Comparison of ENCODE assay signal across 8 cellular contexts in the genomic region with DNA sequence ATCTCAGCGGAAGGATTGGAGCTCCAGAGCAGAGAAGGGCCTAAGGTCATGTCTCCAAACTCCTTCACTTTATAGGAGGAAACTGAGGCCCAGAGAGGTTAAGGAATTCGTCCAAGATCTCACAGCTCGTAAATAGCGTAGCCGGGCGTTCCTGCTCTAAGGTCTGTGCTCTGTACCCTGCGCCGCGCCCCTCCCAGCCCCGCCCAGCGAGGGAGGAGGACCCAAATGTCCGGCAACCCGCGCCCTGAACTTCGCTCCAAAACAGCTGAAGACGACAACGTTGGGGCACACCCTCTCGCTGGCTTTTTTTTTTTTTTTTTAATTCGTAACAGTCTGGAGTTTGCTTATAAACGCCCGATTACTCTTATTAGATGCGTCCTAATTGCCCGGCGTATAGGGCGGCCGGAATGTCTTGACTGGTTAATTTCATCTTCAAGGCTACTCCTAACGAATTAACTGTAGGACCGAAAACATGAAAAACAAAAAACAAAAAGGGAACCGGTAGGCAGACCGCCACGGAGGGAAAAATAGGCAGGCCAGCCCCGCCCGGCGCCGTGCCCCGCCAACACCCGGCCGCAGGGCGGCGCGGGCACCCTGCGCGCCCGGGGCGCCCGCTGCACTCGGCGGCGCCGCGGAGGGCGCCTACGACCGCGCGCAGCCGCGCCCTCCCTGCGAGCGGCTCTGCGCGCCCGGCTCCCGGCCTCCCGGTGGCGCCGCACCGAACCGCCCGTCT. TPM values are rescaled to one million over a fixed set of nuclear protein-coding genes. Genes with fewer than 3 reads are reported as not detected.
DNase-seq lines count a peak whose midpoint lies in the region; ATAC-seq and TF ChIP-seq lines count a peak whose summit lies in the region.

No MANE protein-coding gene starts in this region.

- peaks cover 10% of the 10 kb centered on the region for H3K27me3 Mint-ChIP-seq in activated naive CD4-positive, alpha-beta T cell treated with anti-CD3 and anti-CD28 coated beads, Interleukin-2, amount 10 ng/mL, durations not matched to agents 7 days and 5 days
- no peaks in the 10 kb centered on the region for H3K27me3 Mint-ChIP-seq in osteocyte (ENCODE audit: unreplicated experiment)

- peak overlapping the region; percentile 51 to 69 for H3K4me3 ChIP-seq in DND-41 (ENCODE audit: low read depth in 1 of 2, low read length in 2 of 2)
- peak overlapping the region; percentile 89 to 93 for H3K4me3 ChIP-seq in vagina

- no peaks in the 10 kb centered on the region for H3K36me3 ChIP-seq in DND-41 (ENCODE audit: insufficient read depth, low read length)
- peaks cover 0 to 12% of the 10 kb centered on the region in 2 donors for H3K36me3 ChIP-seq in vagina

- DNase-seq in DND-41 = peak; percentile 67
- DNase-seq in HuH-7.5 (ENCODE audit: low spot score) = peak; percentile 58
- DNase-seq in SHP77 treated with DMSO at 0.1 percent for 48 hours (lab: John Stamatoyannopoulos, UW) = peak; percentile 41
- DNase-seq in activated naive CD4-positive, alpha-beta T cell treated with anti-CD3 and anti-CD28 coated beads, Interleukin-2, amount 10 ng/mL, durations not matched to agents 7 days and 5 days = peak; percentile 84
- DNase-seq in globus pallidus (ENCODE audit: low spot score) = peak; percentile 30
- no peak for DNase-seq in osteocyte (ENCODE audit: extremely low spot score, unreplicated experiment)
- DNase-seq in vagina (ENCODE audit: extremely low spot score in 2 of 2) = no peak

- peak overlapping the region; percentile 81 for H2AFZ ChIP-seq in DND-41 (ENCODE audit: low read depth, low read length)

- CTCF ChIA-PET in activated naive CD4-positive, alpha-beta T cell treated with anti-CD3 and anti-CD28 coated beads, Interleukin-2, amount 10 ng/mL, durations not matched to agents 7 days and 5 days (lab: Charles Lee) = interaction anchor here (0.5 to 2.3 kb wide), 13 partner anchors 9 to 1066 kb away, joined by 3 to 6 read pairs (median 3); no protein-coding TSS in a partner anchor

- H3K4me1 ChIP-seq in DND-41 (ENCODE audit: insufficient read depth, low read length) (peaks cover 48% of the 10 kb centered on the region), vagina (peaks cover 14% of the 10 kb centered on the region)

- ATAC-seq in DND-41 (ENCODE audit: insufficient read depth, low read depth) (peak; percentile 24), GM21619 (IDR thresholded peaks at IDR 0.05; ENCODE audit: unreplicated experiment) (peak; percentile 20)

- H3K9ac ChIP-seq in DND-41 (ENCODE audit: low read depth, low read length) = peak overlapping the region; percentile 84

- H3K4me3 Mint-ChIP-seq in activated naive CD4-positive, alpha-beta T cell treated with anti-CD3 and anti-CD28 coated beads, Interleukin-2, amount 10 ng/mL, durations not matched to agents 7 days and 5 days = peak overlapping the region; percentile 82
- H3K4me3 Mint-ChIP-seq in osteocyte (ENCODE audit: unreplicated experiment) = peak overlapping the region; percentile 81

- H3K27me3 ChIP-seq in DND-41 (ENCODE audit: insufficient read depth, low read length, poor library complexity) = peaks cover 10% of the 10 kb centered on the region
- H3K27me3 ChIP-seq in vagina = no peaks in the 10 kb centered on the region

- intact Hi-C loops in vagina (cut with DNase I) = loop anchor here (1.0 to 5.0 kb wide), 4 partner anchors 49 to 684 kb away; no protein-coding TSS in a partner anchor

- peak in 1 of 2 donors; percentile 44 for TF ChIP-seq POLR2A in vagina (IDR thresholded peaks at IDR 0.05)

- H3K9me3 Mint-ChIP-seq in activated naive CD4-positive, alpha-beta T cell treated with anti-CD3 and anti-CD28 coated beads, Interleukin-2, amount 10 ng/mL, durations not matched to agents 7 days and 5 days = no peaks in the 10 kb centered on the region
- H3K9me3 Mint-ChIP-seq in osteocyte (ENCODE audit: unreplicated experiment) = no peaks in the 10 kb centered on the region

- peaks cover 3% of the 10 kb centered on the region; the same call in 1 of the 2 replicates for H3K79me2 ChIP-seq in DND-41 (ENCODE audit: insufficient read depth, low read length)

- peak overlapping the region; percentile 97 for H3K27ac Mint-ChIP-seq in activated naive CD4-positive, alpha-beta T cell treated with anti-CD3 and anti-CD28 coated beads, Interleukin-2, amount 10 ng/mL, durations not matched to agents 7 days and 5 days
- peak overlapping the region; percentile 96 for H3K27ac Mint-ChIP-seq in osteocyte (ENCODE audit: unreplicated experiment)

- H3K36me3 Mint-ChIP-seq in activated naive CD4-positive, alpha-beta T cell treated with anti-CD3 and anti-CD28 coated beads, Interleukin-2, amount 10 ng/mL, durations not matched to agents 7 days and 5 days = peaks cover 8% of the 10 kb centered on the region
- H3K36me3 Mint-ChIP-seq in osteocyte (ENCODE audit: unreplicated experiment) = peaks cover 1% of the 10 kb centered on the region

- H3K4me2 ChIP-seq in DND-41 (ENCODE audit: insufficient read depth, low read length) = peak overlapping the region; percentile 96

- H3K27ac ChIP-seq in DND-41 (ENCODE audit: low read length) (peak overlapping the region; percentile 74), vagina (peak overlapping the region; percentile 100)

- no peaks in the 10 kb centered on the region for H3K9me3 ChIP-seq in DND-41 (ENCODE audit: insufficient read depth, low read length, severe bottlenecking)
- H3K9me3 ChIP-seq in vagina = no peaks in the 10 kb centered on the region

- H3K4me1 Mint-ChIP-seq in activated naive CD4-positive, alpha-beta T cell treated with anti-CD3 and anti-CD28 coated beads, Interleukin-2, amount 10 ng/mL, durations not matched to agents 7 days and 5 days = peaks cover 17% of the 10 kb centered on the region
- H3K4me1 Mint-ChIP-seq in osteocyte (ENCODE audit: unreplicated experiment) = peaks cover 30% of the 10 kb centered on the region

- H4K20me1 ChIP-seq in DND-41 (ENCODE audit: insufficient read depth, low read length) = peaks cover 5% of the 10 kb centered on the region; the same call in 1 of the 2 replicates

- TF ChIP-seq CTCF in DND-41 (IDR thresholded peaks at IDR 0.05; ENCODE audit: borderline replicate concordance, extremely low read depth, low read length, poor library complexity, severe bottlenecking) = peak; percentile 30
- no peak for TF ChIP-seq CTCF in osteocyte (IDR thresholded peaks at IDR 0.05)
- no peak for TF ChIP-seq CTCF in vagina (IDR thresholded peaks at IDR 0.05)

RNA-seq across cellular contexts. Expression of a gene that starts 0.9 kb away (rescaled TPM):
- total RNA-seq in osteocyte (82.6 and 83.2 TPM in 2 replicates), vagina (213 TPM)

Comparison
In these comparisons a context has a peak if more than half of its experiments do, and no peak if none do; other contexts are left out.
1. DNase-seq: peak in DND-41 (single experiment), HuH-7.5 (single experiment), SHP77 treated with DMSO at 0.1 percent for 48 hours (single experiment), activated naive CD4-positive, alpha-beta T cell treated with anti-CD3 and anti-CD28 coated beads, Interleukin-2, amount 10 ng/mL, durations not matched to agents 7 days and 5 days (single experiment) and globus pallidus (single experiment); none in osteocyte (single experiment) and vagina (0 of 2).